8 cellular contexts compared by ENCODE assay signal in the genomic region with DNA sequence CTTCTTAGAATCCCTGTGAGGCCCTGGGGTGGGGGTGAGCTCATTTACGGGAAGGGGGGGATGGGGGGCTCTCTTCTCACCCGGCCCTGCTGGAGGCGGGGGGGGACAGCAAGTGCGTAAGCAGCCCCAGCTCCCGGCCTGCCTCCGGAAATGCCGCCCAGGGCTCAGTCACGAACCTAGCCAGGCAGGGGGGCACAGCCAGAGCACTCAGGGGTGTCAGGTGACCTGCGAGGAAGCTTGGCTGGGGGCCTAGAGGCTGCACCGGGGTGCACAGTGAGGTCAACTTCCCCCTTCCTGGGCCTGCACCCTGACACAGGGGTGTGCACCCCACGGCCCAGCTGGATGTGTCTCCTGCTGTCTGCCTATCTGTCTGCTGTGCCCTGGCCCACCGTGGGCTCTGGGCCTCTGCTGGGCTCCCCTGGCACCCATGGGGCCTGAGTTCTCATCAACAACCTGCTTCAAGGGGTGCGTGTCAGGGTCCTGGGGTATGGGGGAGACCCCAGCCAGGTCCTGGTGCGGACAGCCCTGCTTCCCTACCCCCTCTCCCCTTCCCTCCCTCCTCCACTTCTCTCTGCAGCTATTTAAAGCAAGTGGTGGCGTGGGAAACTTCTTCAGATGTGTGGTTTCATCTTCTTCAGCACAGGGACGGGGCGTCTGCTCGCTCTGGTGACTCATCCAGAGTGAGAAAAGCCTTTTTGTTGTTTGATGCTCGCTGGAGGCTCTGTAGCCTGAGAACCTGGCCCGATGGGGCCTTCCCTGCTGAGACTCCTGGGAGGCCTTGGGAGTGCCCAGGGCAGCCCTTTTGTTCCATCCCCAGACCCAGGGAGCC.
A peak's percentile ranks its signal among the peaks of the same experiment; 100 is the strongest.
DNase-seq lines count a peak whose midpoint lies in the region; ATAC-seq and TF ChIP-seq lines count a peak whose summit lies in the region.

No MANE protein-coding gene starts in this region.

- intact Hi-C loops in breast epithelium (cut with DNase I; ENCODE audit: low total_unique reads), result no loop called here

- no peaks in the 10 kb centered on the region for H3K27me3 ChIP-seq in breast epithelium

- peak; percentile 7; the same call in 1 of the 2 replicates for TF ChIP-seq RAD21 in Ishikawa (IDR thresholded peaks at IDR 0.05; ENCODE audit: low read depth)

- no peak overlapping the region for H3K4me3 ChIP-seq in breast epithelium

- H3K27me3 Mint-ChIP-seq in WTC11 (ENCODE audit: low read depth), result no peaks in the 10 kb centered on the region

- CTCF ChIA-PET in WTC11 (lab: Charles Lee), result interaction anchor here (0.6 to 1.0 kb wide), 3 partner anchors 14 to 61 kb away, joined by 3 read pairs; no protein-coding TSS in a partner anchor

- no peak for TF ChIP-seq POLR2A in breast epithelium (IDR thresholded peaks at IDR 0.05)

- ATAC-seq in GM21528 (IDR thresholded peaks at IDR 0.05; ENCODE audit: low FRiP score, unreplicated experiment) (peak; percentile 72), WTC11 (no peak), left lobe of liver (peak; percentile 57)

- H3K36me3 ChIP-seq in breast epithelium, result no peaks in the 10 kb centered on the region

- H3K4me1 Mint-ChIP-seq in WTC11, result peaks cover 33% of the 10 kb centered on the region

- peak; percentile 83 for TF ChIP-seq EP300 in Ishikawa (IDR thresholded peaks at IDR 0.05; ENCODE audit: borderline replicate concordance)

- no peaks in the 10 kb centered on the region for H3K4me1 ChIP-seq in breast epithelium

- DNase-seq in EL (peak; percentile 95), WTC11 (ENCODE audit: low spot score) (no peak), breast epithelium (ENCODE audit: low spot score in 2 of 2) (peak in 1 of 2 donors; percentile 69), left lobe of liver (ENCODE audit: low spot score) (peak; percentile 56), HuH-7.5 (ENCODE audit: low spot score) (no peak)
- DNase-seq in stimulated activated CD4-positive, alpha-beta T cell treated with anti-CD3 and anti-CD28 coated beads, TNF-alpha, amount 100 ng/mL, for 1 hour (ENCODE audit: low read depth in 3 of 3, low spot score in 1 of 3), result peak; percentile 75 to 87 (median 86)

- POLR2A ChIA-PET in WTC11 (lab: Charles Lee), result interaction anchor here (0.6 kb wide), 3 partner anchors 30 to 703 kb away, joined by 3 to 6 read pairs (median 3); partner anchors contain the start of gene GRHL3

- TF ChIP-seq CTCF in WTC11 (IDR thresholded peaks at IDR 0.05) (no peak), breast epithelium (IDR thresholded peaks at IDR 0.05) (no peak)

- H3K36me3 Mint-ChIP-seq in WTC11, result no peaks in the 10 kb centered on the region

- no peak overlapping the region for H3K27ac Mint-ChIP-seq in WTC11

- no peak overlapping the region for H3K4me3 Mint-ChIP-seq in WTC11

- H3K9me3 ChIP-seq in breast epithelium, result no peaks in the 10 kb centered on the region

- peak overlapping the region; percentile 81 to 83 for H3K27ac ChIP-seq in breast epithelium

- no peaks in the 10 kb centered on the region for H3K9me3 Mint-ChIP-seq in WTC11

TF ChIP-seq in Ishikawa, 13 proteins besides CTCF, POLR2A, EP300 and RAD21 (continues in another document):
- TF ChIP-seq EGR1 (IDR thresholded peaks at IDR 0.05) (no peak), USF1 (IDR thresholded peaks at IDR 0.05) (peak; percentile 78), CREB1 (IDR thresholded peaks at IDR 0.05; ENCODE audit: low read depth) (0 out of 2 replicates have a peak, but pooled peaks have one; percentile 18), FOXM1 (IDR thresholded peaks at IDR 0.05; ENCODE audit: borderline replicate concordance, low read depth) (no peak), MAX (IDR thresholded peaks at IDR 0.05) (0 out of 2 replicates have a peak, but pooled peaks have one; percentile 23), NFIC (IDR thresholded peaks at IDR 0.05) (peak; percentile 51; the same call in 1 of the 2 replicates), CEBPB (IDR thresholded peaks at IDR 0.05) (no peak), TEAD4 (IDR thresholded peaks at IDR 0.05) (0 out of 2 replicates have a peak, but pooled peaks have one; percentile 45), YY1 (IDR thresholded peaks at IDR 0.05; ENCODE audit: low read depth) (no peak)
- TF ChIP-seq, protein P1, sequence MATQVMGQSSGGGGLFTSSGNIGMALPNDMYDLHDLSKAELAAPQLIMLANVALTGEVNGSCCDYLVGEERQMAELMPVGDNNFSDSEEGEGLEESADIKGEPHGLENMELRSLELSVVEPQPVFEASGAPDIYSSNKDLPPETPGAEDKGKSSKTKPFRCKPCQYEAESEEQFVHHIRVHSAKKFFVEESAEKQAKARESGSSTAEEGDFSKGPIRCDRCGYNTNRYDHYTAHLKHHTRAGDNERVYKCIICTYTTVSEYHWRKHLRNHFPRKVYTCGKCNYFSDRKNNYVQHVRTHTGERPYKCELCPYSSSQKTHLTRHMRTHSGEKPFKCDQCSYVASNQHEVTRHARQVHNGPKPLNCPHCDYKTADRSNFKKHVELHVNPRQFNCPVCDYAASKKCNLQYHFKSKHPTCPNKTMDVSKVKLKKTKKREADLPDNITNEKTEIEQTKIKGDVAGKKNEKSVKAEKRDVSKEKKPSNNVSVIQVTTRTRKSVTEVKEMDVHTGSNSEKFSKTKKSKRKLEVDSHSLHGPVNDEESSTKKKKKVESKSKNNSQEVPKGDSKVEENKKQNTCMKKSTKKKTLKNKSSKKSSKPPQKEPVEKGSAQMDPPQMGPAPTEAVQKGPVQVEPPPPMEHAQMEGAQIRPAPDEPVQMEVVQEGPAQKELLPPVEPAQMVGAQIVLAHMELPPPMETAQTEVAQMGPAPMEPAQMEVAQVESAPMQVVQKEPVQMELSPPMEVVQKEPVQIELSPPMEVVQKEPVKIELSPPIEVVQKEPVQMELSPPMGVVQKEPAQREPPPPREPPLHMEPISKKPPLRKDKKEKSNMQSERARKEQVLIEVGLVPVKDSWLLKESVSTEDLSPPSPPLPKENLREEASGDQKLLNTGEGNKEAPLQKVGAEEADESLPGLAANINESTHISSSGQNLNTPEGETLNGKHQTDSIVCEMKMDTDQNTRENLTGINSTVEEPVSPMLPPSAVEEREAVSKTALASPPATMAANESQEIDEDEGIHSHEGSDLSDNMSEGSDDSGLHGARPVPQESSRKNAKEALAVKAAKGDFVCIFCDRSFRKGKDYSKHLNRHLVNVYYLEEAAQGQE (IDR thresholded peaks at IDR 0.05; ENCODE audit: low read depth), result no peak

TF ChIP-seq in WTC11, 78 proteins besides CTCF, POLR2A, EP300 and RAD21:
- no peak for TF ChIP-seq ZNF138 (CRISPR knock-in tag; conservative IDR thresholded peaks at IDR 0.05)
- peak; percentile 86 for TF ChIP-seq ZNF423 (CRISPR knock-in tag; IDR thresholded peaks at IDR 0.05)

Comparison
In these comparisons a context has a peak if more than half of its experiments do, and no peak if none do; other contexts are left out.
1. DNase-seq: peak in EL (single experiment), left lobe of liver (single experiment) and stimulated activated CD4-positive, alpha-beta T cell treated with anti-CD3 and anti-CD28 coated beads, TNF-alpha, amount 100 ng/mL, for 1 hour (3 of 3); none in WTC11 (single experiment) and HuH-7.5 (single experiment).